18 cellular contexts compared by ENCODE assay signal in genomic region chr2:215825709-215826108, GRCh38.
DNase-seq lines count a peak whose midpoint lies in the region; ATAC-seq and TF ChIP-seq lines count a peak whose summit lies in the region.
"Had no signal": no experiment of that assay in that cellular context is flagged by ENCODE, and none has a peak within 500 bp of the region (broad histone marks: within the 10 kb centered on the region; RNA-seq: fewer than 3 reads in every experiment).

No MANE protein-coding gene starts in this region.

- H3K9me3 Mint-ChIP-seq in activated naive CD4-positive, alpha-beta T cell treated with anti-CD3 and anti-CD28 coated beads, Interleukin-2, amount 10 ng/mL, durations not matched to agents 7 days and 5 days = no peaks in the 10 kb centered on the region
- H3K9me3 Mint-ChIP-seq in activated naive CD4-positive, alpha-beta T cell treated with anti-CD3 and anti-CD28 coated beads, Interleukin-2, amount 50 U/mL, for 72 hours = peaks cover 0 to 8% of the 10 kb centered on the region in 2 donors

- no peak for DNase-seq in activated naive CD4-positive, alpha-beta T cell treated with anti-CD3 and anti-CD28 coated beads, Interleukin-2, amount 10 ng/mL, durations not matched to agents 7 days and 5 days
- DNase-seq in activated naive CD4-positive, alpha-beta T cell treated with anti-CD3 and anti-CD28 coated beads, Interleukin-2, amount 50 U/mL, for 72 hours (ENCODE audit: low spot score in 2 of 2) = no peak
- DNase-seq in RPMI7951 (ENCODE audit: low read depth) (peak; percentile 38), fibroblast of peridontal ligament (ENCODE audit: extremely low read depth) (peak; percentile 77), stromal cell of bone marrow (ENCODE audit: low read depth) (peak; percentile 29), GF-D8 (lab: John Stamatoyannopoulos, UW) (no peak), WERI-Rb-1 (no peak), GM20000 (ENCODE audit: low spot score) (no peak)
- DNase-seq: 8988T; CD4-positive, alpha-beta memory T cell; DMS79 treated with DMSO at 0.1 percent for 48 hours; GDM1; Kasumi-1; NCI-H187 treated with DMSO at 0.1 percent for 48 hours; NCI-H446; NCI-H748 treated with DMSO at 0.1 percent for 48 hours; PC-3 had no signal

- no peaks in the 10 kb centered on the region for H3K36me3 ChIP-seq in WERI-Rb-1

- H3K27me3 Mint-ChIP-seq in activated naive CD4-positive, alpha-beta T cell treated with anti-CD3 and anti-CD28 coated beads, Interleukin-2, amount 10 ng/mL, durations not matched to agents 7 days and 5 days = peaks cover 3% of the 10 kb centered on the region

- TF ChIP-seq CTCF in WERI-Rb-1 (IDR thresholded peaks at IDR 0.05; ENCODE audit: low read depth, low read length) (no peak), GM20000 (IDR thresholded peaks at IDR 0.05; ENCODE audit: extremely low read depth, missing control alignments) (no peak)

- H3K36me3 Mint-ChIP-seq in activated naive CD4-positive, alpha-beta T cell treated with anti-CD3 and anti-CD28 coated beads, Interleukin-2, amount 10 ng/mL, durations not matched to agents 7 days and 5 days = no peaks in the 10 kb centered on the region
- H3K36me3 Mint-ChIP-seq in activated naive CD4-positive, alpha-beta T cell treated with anti-CD3 and anti-CD28 coated beads, Interleukin-2, amount 50 U/mL, for 72 hours = peaks cover 0 to 1% of the 10 kb centered on the region in 2 donors
- H3K36me3 Mint-ChIP-seq: CD4-positive, alpha-beta memory T cell had no signal

- H3K4me3 Mint-ChIP-seq in activated naive CD4-positive, alpha-beta T cell treated with anti-CD3 and anti-CD28 coated beads, Interleukin-2, amount 10 ng/mL, durations not matched to agents 7 days and 5 days = no peak overlapping the region
- H3K4me3 Mint-ChIP-seq: CD4-positive, alpha-beta memory T cell had no signal

- peak overlapping the region; percentile 30 for H3K27ac Mint-ChIP-seq in activated naive CD4-positive, alpha-beta T cell treated with anti-CD3 and anti-CD28 coated beads, Interleukin-2, amount 10 ng/mL, durations not matched to agents 7 days and 5 days
- no peak overlapping the region for H3K27ac Mint-ChIP-seq in activated naive CD4-positive, alpha-beta T cell treated with anti-CD3 and anti-CD28 coated beads, Interleukin-2, amount 50 U/mL, for 72 hours
- H3K27ac Mint-ChIP-seq: CD4-positive, alpha-beta memory T cell had no signal

- H3K4me1 Mint-ChIP-seq in activated naive CD4-positive, alpha-beta T cell treated with anti-CD3 and anti-CD28 coated beads, Interleukin-2, amount 10 ng/mL, durations not matched to agents 7 days and 5 days = peaks cover 7% of the 10 kb centered on the region

- no peak overlapping the region for H3K4me3 ChIP-seq in WERI-Rb-1 (ENCODE audit: low read depth, low read length)

- CTCF ChIA-PET in activated naive CD4-positive, alpha-beta T cell treated with anti-CD3 and anti-CD28 coated beads, Interleukin-2, amount 10 ng/mL, durations not matched to agents 7 days and 5 days (lab: Charles Lee) = no interaction called here

- no peak for ATAC-seq in activated naive CD4-positive, alpha-beta T cell treated with anti-CD3 and anti-CD28 coated beads, Interleukin-2, amount 50 U/mL, for 72 hours
- ATAC-seq: PC-3, Right ventricle myocardium inferior had no signal

- no peak overlapping the region for H3K27ac ChIP-seq in WERI-Rb-1

- H3K27me3 ChIP-seq in WERI-Rb-1 (ENCODE audit: insufficient read depth, low read depth, severe bottlenecking) = no peaks in the 10 kb centered on the region

- no peaks in the 10 kb centered on the region for H3K9me3 ChIP-seq in WERI-Rb-1 (ENCODE audit: severe bottlenecking)

Comparison
In these comparisons a context has a peak if more than half of its experiments do, and no peak if none do; other contexts are left out.
1. DNase-seq: peak in RPMI7951 (single experiment), fibroblast of peridontal ligament (single experiment) and stromal cell of bone marrow (single experiment); none in activated naive CD4-positive, alpha-beta T cell treated with anti-CD3 and anti-CD28 coated beads, Interleukin-2, amount 10 ng/mL, durations not matched to agents 7 days and 5 days (single experiment), activated naive CD4-positive, alpha-beta T cell treated with anti-CD3 and anti-CD28 coated beads, Interleukin-2, amount 50 U/mL, for 72 hours (0 of 2), GF-D8 (single experiment), WERI-Rb-1 (single experiment) and GM20000 (single experiment).